Comparison of ENCODE assay signal across 11 cellular contexts in genomic region chr3:52529376-52530333, GRCh38. TPM values are rescaled to one million over a fixed set of nuclear protein-coding genes. Genes with fewer than 3 reads are reported as not detected.
DNase-seq lines count a peak whose midpoint lies in the region; ATAC-seq and TF ChIP-seq lines count a peak whose summit lies in the region.
"Had no signal": no experiment of that assay in that cellular context is flagged by ENCODE, and none has a peak within 500 bp of the region (broad histone marks: within the 10 kb centered on the region; RNA-seq: fewer than 3 reads in every experiment).

No MANE protein-coding gene starts in this region.

- peak overlapping the region; percentile 26 to 95 (median 80) for H3K27ac ChIP-seq in gastroesophageal sphincter
- H3K27ac ChIP-seq in parathyroid adenoma = no peak overlapping the region

- peak overlapping the region; percentile 38 for H2AFZ ChIP-seq in parathyroid adenoma

- no peak overlapping the region for H3K4me3 Mint-ChIP-seq in activated naive CD8-positive, alpha-beta T cell treated with anti-CD3 and anti-CD28 coated beads, Interleukin-2, amount 10 ng/mL, durations not matched to agents 7 days and 5 days

- 7 to 71% methylated on average over 3 of the region's 12 CpGs for WGBS in gastroesophageal sphincter (ENCODE audit: low coverage in 1 of 2), 2 donors

- peak; percentile 15 for DNase-seq in GF-D8 (lab: John Stamatoyannopoulos, UW)
- peak; percentile 25 for DNase-seq in activated naive CD8-positive, alpha-beta T cell treated with anti-CD3 and anti-CD28 coated beads, Interleukin-2, amount 10 ng/mL, durations not matched to agents 7 days and 5 days
- no peak for DNase-seq in LoVo (ENCODE audit: low spot score)
- DNase-seq in foreskin melanocyte = no peak
- DNase-seq in NCI-H1417 (lab: John Stamatoyannopoulos, UW) = no peak
- DNase-seq: NCI-H1105 treated with DMSO at 0.1 percent for 48 hours; stimulated activated CD4-positive, alpha-beta T cell treated with anti-CD3 and anti-CD28 coated beads, Interleukin-4, amount 100 ng/mL, for 24 hours had no signal

- no peak overlapping the region for H3K9ac ChIP-seq in parathyroid adenoma

- H3K4me2 ChIP-seq in parathyroid adenoma (ENCODE audit: low read length) = no peak overlapping the region

- H3K4me1 ChIP-seq in gastroesophageal sphincter = peaks cover 5 to 80% (median 40%) of the 10 kb centered on the region in 3 donors
- peaks cover 4% of the 10 kb centered on the region for H3K4me1 ChIP-seq in parathyroid adenoma

- H3K4me1 Mint-ChIP-seq in activated naive CD8-positive, alpha-beta T cell treated with anti-CD3 and anti-CD28 coated beads, Interleukin-2, amount 10 ng/mL, durations not matched to agents 7 days and 5 days = peaks cover 2% of the 10 kb centered on the region

- H3K9me3 ChIP-seq in gastroesophageal sphincter = no peaks in the 10 kb centered on the region
- no peaks in the 10 kb centered on the region for H3K9me3 ChIP-seq in parathyroid adenoma (ENCODE audit: control insufficient read depth, low read length)

- H3K4me3 ChIP-seq in gastroesophageal sphincter = no peak overlapping the region
- H3K4me3 ChIP-seq in parathyroid adenoma (ENCODE audit: low read depth, low read length) = no peak overlapping the region

- H3K27ac Mint-ChIP-seq in activated naive CD8-positive, alpha-beta T cell treated with anti-CD3 and anti-CD28 coated beads, Interleukin-2, amount 10 ng/mL, durations not matched to agents 7 days and 5 days = no peak overlapping the region
- H3K27ac Mint-ChIP-seq: activated T-helper 2 cell treated with anti-CD3 and anti-CD28 coated beads, Interferon-gamma antibody, Interleukin-2, Interleukin-4, amounts not matched to agents 10 μg/mL and 5 μg/mL and 100 μg/mL, durations not matched to agents 14 hours and 24 hours and 36 hours had no signal

- peaks cover 4% of the 10 kb centered on the region for H3K36me3 Mint-ChIP-seq in activated naive CD8-positive, alpha-beta T cell treated with anti-CD3 and anti-CD28 coated beads, Interleukin-2, amount 10 ng/mL, durations not matched to agents 7 days and 5 days

- TF ChIP-seq CTCF in gastroesophageal sphincter (IDR thresholded peaks at IDR 0.05) (no peak), parathyroid adenoma (IDR thresholded peaks at IDR 0.05) (no peak)

- ATAC-seq in activated naive CD8-positive, alpha-beta T cell treated with anti-CD3 and anti-CD28 coated beads, Interleukin-2, amount 10 ng/mL, durations not matched to agents 7 days and 5 days (ENCODE audit: low read depth) = no peak
- ATAC-seq in gastroesophageal sphincter (peak; percentile 28), HG03442 (IDR thresholded peaks at IDR 0.05; ENCODE audit: unreplicated experiment) (no peak)

- no peaks in the 10 kb centered on the region for H3K9me3 Mint-ChIP-seq in activated naive CD8-positive, alpha-beta T cell treated with anti-CD3 and anti-CD28 coated beads, Interleukin-2, amount 10 ng/mL, durations not matched to agents 7 days and 5 days
- H3K9me3 Mint-ChIP-seq: activated T-helper 2 cell treated with anti-CD3 and anti-CD28 coated beads, Interferon-gamma antibody, Interleukin-2, Interleukin-4, amounts not matched to agents 10 μg/mL and 5 μg/mL and 100 μg/mL, durations not matched to agents 14 hours and 24 hours and 36 hours had no signal

- H3K27me3 ChIP-seq in gastroesophageal sphincter (no peaks in the 10 kb centered on the region), parathyroid adenoma (ENCODE audit: control insufficient read depth, insufficient read depth, low read length) (no peaks in the 10 kb centered on the region)

- peaks cover 0 to 36% of the 10 kb centered on the region in 2 donors for H3K36me3 ChIP-seq in gastroesophageal sphincter
- no peaks in the 10 kb centered on the region for H3K36me3 ChIP-seq in parathyroid adenoma (ENCODE audit: control insufficient read depth, insufficient read depth, low read length)

- POLR2A ChIA-PET in activated naive CD8-positive, alpha-beta T cell treated with anti-CD3 and anti-CD28 coated beads, Interleukin-2, amount 10 ng/mL, durations not matched to agents 7 days and 5 days (lab: Charles Lee) = no interaction called here

- TF ChIP-seq POLR2A in gastroesophageal sphincter (IDR thresholded peaks at IDR 0.05) = no peak

- H3K79me2 ChIP-seq in parathyroid adenoma = no peaks in the 10 kb centered on the region

- no peaks in the 10 kb centered on the region for H3K27me3 Mint-ChIP-seq in activated naive CD8-positive, alpha-beta T cell treated with anti-CD3 and anti-CD28 coated beads, Interleukin-2, amount 10 ng/mL, durations not matched to agents 7 days and 5 days

- TF ChIP-seq EP300 in gastroesophageal sphincter (IDR thresholded peaks at IDR 0.05) = no peak

RNA-seq across cellular contexts. Expression of gene NT5DC2, which starts 4.0 kb away (rescaled TPM):
- 10 to 100 TPM; 22.3 to 28.7 TPM for total RNA-seq in activated naive CD8-positive, alpha-beta T cell treated with anti-CD3 and anti-CD28 coated beads, Interleukin-2, amount 10 ng/mL, durations not matched to agents 7 days and 5 days
- 10 to 100 TPM; 21.7 to 69.5 (median 34.7) TPM for total RNA-seq in gastroesophageal sphincter

RNA-seq across cellular contexts. Expression of gene UQCC5, which starts 6.8 kb away (rescaled TPM):
- total RNA-seq in activated naive CD8-positive, alpha-beta T cell treated with anti-CD3 and anti-CD28 coated beads, Interleukin-2, amount 10 ng/mL, durations not matched to agents 7 days and 5 days = 10 to 100 TPM in 1 of 2 experiments, 1 to 10 TPM in 1; 8.5 to 12.8 TPM
- 10 to 100 TPM in 2 of 4 donors, 1 to 10 TPM in 2; 1.9 to 47.5 (median 18.7) TPM for total RNA-seq in gastroesophageal sphincter

RNA-seq across cellular contexts. Expression of gene STAB1, which starts 34.5 kb away (rescaled TPM):
- 10 to 100 TPM; 10.5 to 13.0 TPM for total RNA-seq in activated naive CD8-positive, alpha-beta T cell treated with anti-CD3 and anti-CD28 coated beads, Interleukin-2, amount 10 ng/mL, durations not matched to agents 7 days and 5 days
- total RNA-seq in gastroesophageal sphincter = 100 to 1,000 TPM in 2 of 4 donors, 10 to 100 TPM in 2; 76.2 to 167 (median 95.8) TPM

Comparison
In these comparisons a context has a peak if more than half of its experiments do, and no peak if none do; other contexts are left out.
1. DNase-seq: peak in GF-D8 (single experiment) and activated naive CD8-positive, alpha-beta T cell treated with anti-CD3 and anti-CD28 coated beads, Interleukin-2, amount 10 ng/mL, durations not matched to agents 7 days and 5 days (single experiment); none in LoVo (single experiment), foreskin melanocyte (single experiment) and NCI-H1417 (0 of 3).
2. RNA of gene STAB1, which starts 34.5 kb away (total RNA-seq): 76.2 to 167 TPM in gastroesophageal sphincter; 10.5 to 13.0 TPM in activated naive CD8-positive, alpha-beta T cell treated with anti-CD3 and anti-CD28 coated beads, Interleukin-2, amount 10 ng/mL, durations not matched to agents 7 days and 5 days; every median in the first group is over 4 times any median in the second.